Comparison of ENCODE assay signal across 7 cellular contexts in genomic region chr18:41906528-41907256, GRCh38. TPM values are rescaled to one million over a fixed set of nuclear protein-coding genes. Genes with fewer than 3 reads are reported as not detected.
DNase-seq lines count a peak whose midpoint lies in the region; ATAC-seq and TF ChIP-seq lines count a peak whose summit lies in the region.

No MANE protein-coding gene starts in this region.

- no peak overlapping the region for H3K4me3 ChIP-seq in DND-41 (ENCODE audit: low read depth in 1 of 2, low read length in 2 of 2)
- H3K4me3 ChIP-seq in skeletal muscle cell (ENCODE audit: low read depth, low read length), result peak overlapping the region; percentile 20

- no peak overlapping the region for H3K27ac ChIP-seq in DND-41 (ENCODE audit: low read length)

- H3K4me1 Mint-ChIP-seq in activated T-helper 17 cell treated with anti-CD3 and anti-CD28 coated beads, Interleukin-2, amount 50 U/mL, for 72 hours, result peaks cover 7% of the 10 kb centered on the region

- H3K4me1 ChIP-seq in DND-41 (ENCODE audit: insufficient read depth, low read length), result peaks cover 3% of the 10 kb centered on the region; the same call in 1 of the 2 replicates

- peak overlapping the region; percentile 51 for H3K27ac Mint-ChIP-seq in activated T-helper 17 cell treated with anti-CD3 and anti-CD28 coated beads, Interleukin-2, amount 50 U/mL, for 72 hours

- no peaks in the 10 kb centered on the region for H4K20me1 ChIP-seq in DND-41 (ENCODE audit: insufficient read depth, low read length)

- ATAC-seq in DND-41 (ENCODE audit: insufficient read depth, low read depth), result peak; percentile 100
- ATAC-seq in GM19324 (IDR thresholded peaks at IDR 0.05; ENCODE audit: low FRiP score, unreplicated experiment), result peak; percentile 53
- ATAC-seq in HG03159 (IDR thresholded peaks at IDR 0.05; ENCODE audit: unreplicated experiment), result peak; percentile 95
- peak; percentile 88 for ATAC-seq in activated T-helper 17 cell treated with anti-CD3 and anti-CD28 coated beads, Interleukin-2, amount 50 U/mL, for 72 hours (replicated peaks)

- H3K9me3 ChIP-seq in DND-41 (ENCODE audit: insufficient read depth, low read length, severe bottlenecking), result no peaks in the 10 kb centered on the region

- no peaks in the 10 kb centered on the region for H3K9me3 Mint-ChIP-seq in activated T-helper 17 cell treated with anti-CD3 and anti-CD28 coated beads, Interleukin-2, amount 50 U/mL, for 72 hours

- H3K27me3 ChIP-seq in DND-41 (ENCODE audit: insufficient read depth, low read length, poor library complexity), result no peaks in the 10 kb centered on the region

- DNase-seq in DND-41 (peak; percentile 59), NCI-H460 (ENCODE audit: extremely low read depth, low read depth) (peak; percentile 29), germinal center (ENCODE audit: low spot score) (peak; percentile 10), skeletal muscle cell (ENCODE audit: low read depth) (peak; percentile 21)

- no peak overlapping the region for H3K9ac ChIP-seq in DND-41 (ENCODE audit: low read depth, low read length)

- peak overlapping the region; percentile 36 for H3K4me3 Mint-ChIP-seq in activated T-helper 17 cell treated with anti-CD3 and anti-CD28 coated beads, Interleukin-2, amount 50 U/mL, for 72 hours

- no peaks in the 10 kb centered on the region for H3K36me3 ChIP-seq in DND-41 (ENCODE audit: insufficient read depth, low read length)

- no peak overlapping the region for H3K4me2 ChIP-seq in DND-41 (ENCODE audit: insufficient read depth, low read length)

- no peaks in the 10 kb centered on the region for H3K36me3 Mint-ChIP-seq in activated T-helper 17 cell treated with anti-CD3 and anti-CD28 coated beads, Interleukin-2, amount 50 U/mL, for 72 hours (ENCODE audit: low read depth)

- H2AFZ ChIP-seq in DND-41 (ENCODE audit: low read depth, low read length), result no peak overlapping the region

- TF ChIP-seq CTCF in DND-41 (IDR thresholded peaks at IDR 0.05; ENCODE audit: borderline replicate concordance, extremely low read depth, low read length, poor library complexity, severe bottlenecking), result peak; percentile 72

- H3K27me3 Mint-ChIP-seq in activated T-helper 17 cell treated with anti-CD3 and anti-CD28 coated beads, Interleukin-2, amount 50 U/mL, for 72 hours, result no peaks in the 10 kb centered on the region

- H3K79me2 ChIP-seq in DND-41 (ENCODE audit: insufficient read depth, low read length), result no peaks in the 10 kb centered on the region

RNA-seq across cellular contexts. Expression of gene PIK3C3, which starts 48.3 kb away (rescaled TPM):
- 19.9 and 41.3 TPM in 2 replicates for total RNA-seq in NCI-H460 (2014; rRNA removed; shearing (Covaris generic))
- 15.8 and 31.8 TPM in 2 replicates for polyA plus RNA-seq in NCI-H460 (2014; cell fraction: nucleus; rRNA removed)
- total RNA-seq in activated T-helper 17 cell treated with anti-CD3 and anti-CD28 coated beads, Interleukin-2, amount 50 U/mL, for 72 hours, result 100 to 1,000 TPM in 1 of 2 donors, 10 to 100 TPM in 1; 53.7 to 106 TPM
